In the genomic region with DNA sequence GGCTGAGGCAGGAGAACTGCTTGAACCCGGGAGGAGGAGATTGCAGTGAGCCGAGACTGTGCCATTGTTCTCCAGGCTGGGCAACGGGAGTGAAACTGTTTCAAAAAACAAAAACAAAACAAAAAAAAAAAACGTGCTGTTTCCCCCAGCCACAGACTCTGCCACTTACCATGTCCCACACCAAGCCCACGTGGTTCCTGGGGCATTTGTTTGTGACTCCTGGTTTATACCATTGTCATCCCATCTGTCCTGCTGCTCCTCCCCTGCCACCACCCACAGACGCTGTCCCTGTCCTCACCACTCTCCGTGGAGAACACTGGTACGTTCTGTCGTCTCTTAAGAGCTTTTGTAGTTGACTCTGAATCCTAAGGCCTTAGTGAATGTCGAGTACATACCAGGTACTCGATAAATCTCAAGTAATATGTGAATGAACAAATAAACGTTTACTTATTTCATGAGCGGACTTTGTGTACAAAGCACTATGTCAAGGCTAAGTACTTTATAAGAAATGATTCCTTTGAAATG, we compare ENCODE assay signal across 16 cellular contexts. TPM values are rescaled to one million over a fixed set of nuclear protein-coding genes. Genes with fewer than 3 reads are reported as not detected.
DNase-seq lines count a peak whose midpoint lies in the region; ATAC-seq, FAIRE-seq and TF ChIP-seq lines count a peak whose summit lies in the region.
"Had no signal": no experiment of that assay in that cellular context is flagged by ENCODE, and none has a peak within 500 bp of the region (broad histone marks: within the 10 kb centered on the region; RNA-seq: fewer than 3 reads in every experiment).

No MANE protein-coding gene starts in this region.

- H3K9me1 ChIP-seq in IMR-90 (ENCODE audit: insufficient read depth, low read length) = no peaks in the 10 kb centered on the region

- H3K4me1 ChIP-seq in H9 (ENCODE audit: insufficient read depth, low read length) (no peaks in the 10 kb centered on the region), IMR-90 (ENCODE audit: control insufficient read depth, insufficient read depth, low read length) (peaks cover 4% of the 10 kb centered on the region; the same call in 1 of the 2 replicates), H1 (replicated peaks in 1 of 4; ENCODE audit: control insufficient read depth in 3 of 4, insufficient read depth in 4 of 4, low read length in 3 of 4) (no peaks in the 10 kb centered on the region), lower lobe of right lung (no peaks in the 10 kb centered on the region)
- H3K4me1 ChIP-seq: A549, BE2C had no signal

- in situ Hi-C loops in IMR-90 (cut with MboI; ENCODE audit: low sequenced_read_pairs) = no loop called here
- in situ Hi-C loops in KBM-7 (cut with MboI; ENCODE audit: low pct_unique_long_range_greater_than_20kb, low sequenced_read_pairs) = no loop called here

- H2BK20ac ChIP-seq in H9 (ENCODE audit: low read depth, low read length, poor library complexity, severe bottlenecking) (no peak overlapping the region), IMR-90 (ENCODE audit: low read depth, low read length) (no peak overlapping the region), H1 (ENCODE audit: low read length) (no peak overlapping the region)

- H2BK120ac ChIP-seq in H9 (ENCODE audit: low read depth, low read length, poor library complexity, severe bottlenecking) (no peak overlapping the region), IMR-90 (ENCODE audit: low read depth, low read length) (no peak overlapping the region), H1 (replicated peaks; ENCODE audit: low read depth, low read length) (no peak overlapping the region)

- no peak for FAIRE-seq in H1 (lab: Jason Lieb, UNC)
- FAIRE-seq: A549, GM12892 had no signal

- peaks cover 0 to 2% of the 10 kb centered on the region in 2 experiments; a peak in 1 of 4 replicates for H3K4me1 Mint-ChIP-seq in H9
- H3K4me1 Mint-ChIP-seq: CD4-positive, alpha-beta memory T cell had no signal

- H3K18ac ChIP-seq in H9 (ENCODE audit: insufficient read length, low read depth, low read length) (no peak overlapping the region), IMR-90 (ENCODE audit: low read depth, low read length) (no peak overlapping the region), H1 (ENCODE audit: extremely low read depth, low read length) (no peak overlapping the region)

- H3K4me2 ChIP-seq in H9 (ENCODE audit: insufficient read depth, insufficient read length, low read length) (no peak overlapping the region), IMR-90 (ENCODE audit: low read depth, low read length) (no peak overlapping the region), H1 (ENCODE audit: insufficient read depth in 1 of 2, low read depth in 2 of 2, low read length in 2 of 2) (no peak overlapping the region)
- H3K4me2 ChIP-seq: A549 had no signal

- H3K79me2 ChIP-seq in H9 (ENCODE audit: insufficient read depth, low read length) (no peaks in the 10 kb centered on the region), H1 (ENCODE audit: control insufficient read depth in 1 of 2, insufficient read depth in 2 of 2, low read length in 2 of 2) (no peaks in the 10 kb centered on the region)

- no peak overlapping the region for H2AK9ac ChIP-seq in IMR-90 (replicated peaks; ENCODE audit: low read depth, low read length, poor library complexity)

- H4K91ac ChIP-seq in H9 (ENCODE audit: insufficient read length, low read depth, low read length) = no peak overlapping the region
- H4K91ac ChIP-seq in IMR-90 (ENCODE audit: insufficient read depth, low read depth, low read length) = no peak overlapping the region
- H4K91ac ChIP-seq in H1 (replicated peaks; ENCODE audit: insufficient read length, low read length) = no peak overlapping the region

- H2BK5ac ChIP-seq in H9 (ENCODE audit: insufficient read length, low read length) (no peak overlapping the region), IMR-90 (ENCODE audit: low read depth, low read length, poor library complexity, severe bottlenecking) (no peak overlapping the region), H1 (ENCODE audit: low read depth, low read length) (no peak overlapping the region)

- H3K79me1 ChIP-seq in H9 (ENCODE audit: insufficient read depth, low read depth, low read length, poor library complexity, severe bottlenecking) (no peaks in the 10 kb centered on the region), IMR-90 (ENCODE audit: low read depth in 1 of 2, low read length in 2 of 2) (no peaks in the 10 kb centered on the region), H1 (ENCODE audit: low read depth, low read length) (no peaks in the 10 kb centered on the region)

- TF ChIP-seq RAD21 in IMR-90 (IDR thresholded peaks at IDR 0.05; ENCODE audit: low read length) = no peak
- no peak for TF ChIP-seq RAD21 in H1 (IDR thresholded peaks at IDR 0.05 in 1 of 2, conservative IDR thresholded peaks at IDR 0.05 in 1 of 2; ENCODE audit: low read depth in 2 of 2, low read length in 2 of 2)

- H3K4ac ChIP-seq in H9 (ENCODE audit: low read depth, low read length) (no peak overlapping the region), IMR-90 (ENCODE audit: low read depth, low read length) (no peak overlapping the region), H1 (replicated peaks; ENCODE audit: insufficient read length, low read depth, low read length) (no peak overlapping the region)

- no CpG with 5 or more reads among the region's 13 CpGs for WGBS in H9 (ENCODE audit: extremely low coverage, insufficient read length, low lambda C conversion rate)
- no CpG with 5 or more reads among the region's 13 CpGs for WGBS in IMR-90 (ENCODE audit: extremely low coverage in 2 of 2, insufficient read length in 1 of 2), 2 experiments
- WGBS in H1 (ENCODE audit: extremely low coverage in 1 of 2, insufficient coverage in 1 of 2, insufficient read length in 1 of 2, insufficient replicate concordance in 2 of 2, low coverage in 1 of 2, low lambda C conversion rate in 2 of 2, missing lambda C conversion rate in 1 of 2), 2 experiments = 92% methylated on average over 13 of the region's 13 CpGs; no CpG with 5 or more reads in 1 of the 2 experiments

- H3K56ac ChIP-seq in H9 (ENCODE audit: insufficient read length, low read depth, low read length) (no peak overlapping the region), IMR-90 (ENCODE audit: extremely low read depth, insufficient read depth, low read length) (no peak overlapping the region), H1 (replicated peaks; ENCODE audit: insufficient read length, low read depth, low read length) (no peak overlapping the region)

- no peak overlapping the region for H4K8ac ChIP-seq in H9 (replicated peaks; ENCODE audit: insufficient read length, low read depth, low read length)
- H4K8ac ChIP-seq in IMR-90 (ENCODE audit: low read depth in 2 of 2, low read length in 2 of 2) = no peak overlapping the region
- no peak overlapping the region for H4K8ac ChIP-seq in H1 (ENCODE audit: extremely low read depth, insufficient read depth, low read length)

- intact Hi-C loops in IMR-90 (cut with micrococcal nuclease) = loop anchor here (5.0 kb wide), 1 partner anchor 43 kb away; no protein-coding TSS in a partner anchor
- intact Hi-C loops in lower lobe of right lung (cut with DNase I) = no loop called here

- dilution Hi-C loops in IMR-90 (cut with HindIII; ENCODE audit: low sequenced_read_pairs, unreplicated experiment) = no loop called here

- DNase-seq in H9 (peak; percentile 3), IMR-90 (no peak), H1 (ENCODE audit: low read depth in 1 of 2, low spot score in 2 of 2) (peak in 1 of 2 experiments; percentile 27), lower lobe of right lung (no peak), KBM-7 (no peak), WERI-Rb-1 (no peak)
- DNase-seq: BE2C; CD4-positive, alpha-beta memory T cell; GDM1; GOT3 had no signal

- H3K36me3 ChIP-seq in IMR-90 (ENCODE audit: control insufficient read depth, insufficient read depth, low read length) (no peaks in the 10 kb centered on the region), H1 (ENCODE audit: control insufficient read depth in 2 of 4, insufficient read depth in 4 of 4, low read length in 3 of 4) (no peaks in the 10 kb centered on the region), lower lobe of right lung (no peaks in the 10 kb centered on the region), WERI-Rb-1 (no peaks in the 10 kb centered on the region)
- H3K36me3 ChIP-seq: BE2C had no signal

- H3K4me3 ChIP-seq in IMR-90 (ENCODE audit: insufficient read depth, low read depth, low read length) = no peak overlapping the region
- H3K4me3 ChIP-seq in H1 (ENCODE audit: extremely low read depth in 1 of 4, insufficient read depth in 2 of 4, low read depth in 3 of 4, low read length in 4 of 4) = no peak overlapping the region
- no peak overlapping the region for H3K4me3 ChIP-seq in lower lobe of right lung
- no peak overlapping the region for H3K4me3 ChIP-seq in WERI-Rb-1 (ENCODE audit: low read depth, low read length)
- H3K4me3 ChIP-seq: A549 had no signal

- no TSS peak for BruUV-seq in IMR-90 (replicated peaks; lab: Mats Ljungman, UMichigan)

- H3K9ac ChIP-seq in H9 (ENCODE audit: extremely low read depth, insufficient read length, low read length) (no peak overlapping the region), IMR-90 (ENCODE audit: low read depth, low read length) (no peak overlapping the region), H1 (replicated peaks in 1 of 4; ENCODE audit: extremely low read depth in 1 of 4, low read depth in 3 of 4, low read length in 3 of 4) (no peak overlapping the region)

- H4K20me1 ChIP-seq in H9 (ENCODE audit: control insufficient read depth, insufficient read depth, insufficient read length) = no peaks in the 10 kb centered on the region
- no peaks in the 10 kb centered on the region for H4K20me1 ChIP-seq in IMR-90 (ENCODE audit: insufficient read depth, low read length)
- H4K20me1 ChIP-seq in H1 (replicated peaks in 1 of 2; ENCODE audit: control insufficient read depth in 1 of 2, insufficient read depth in 2 of 2, low read length in 2 of 2) = no peaks in the 10 kb centered on the region

- ATAC-seq in IMR-90 (ENCODE audit: low read depth) (no peak), lower lobe of right lung (peak; percentile 69 to 89), HG02610 (IDR thresholded peaks at IDR 0.05; ENCODE audit: unreplicated experiment) (no peak), GM21447 (IDR thresholded peaks at IDR 0.05; ENCODE audit: unreplicated experiment) (no peak)
- ATAC-seq: A549, HCT116 had no signal

- TF ChIP-seq EP300 in H1 (IDR thresholded peaks at IDR 0.05; ENCODE audit: borderline replicate concordance in 1 of 2, low read depth in 2 of 2, low read length in 2 of 2) = no peak

- no peaks in the 10 kb centered on the region; a peak in 1 of 7 replicates for H3K36me3 Mint-ChIP-seq in H9 (ENCODE audit: insufficient read depth in 1 of 3, low read depth in 3 of 3)
- H3K36me3 Mint-ChIP-seq: CD4-positive, alpha-beta memory T cell had no signal

- no peak overlapping the region for H2BK15ac ChIP-seq in H9 (ENCODE audit: low read depth, low read length)
- H2BK15ac ChIP-seq in IMR-90 (ENCODE audit: low read depth, low read length) = 0 out of 3 replicates have a peak overlapping the region, but pooled peaks have one; percentile 88
- 0 out of 2 replicates have a peak overlapping the region, but pooled peaks have one; percentile 92 for H2BK15ac ChIP-seq in H1 (ENCODE audit: low read length)

- H3K23ac ChIP-seq in H9 (ENCODE audit: insufficient read length, low read depth, low read length) = no peak overlapping the region
- no peak overlapping the region for H3K23ac ChIP-seq in IMR-90 (ENCODE audit: low read depth, low read length)
- H3K23ac ChIP-seq in H1 (ENCODE audit: insufficient read length) = no peak overlapping the region

- H3T11ph ChIP-seq in H9 (ENCODE audit: low read length) = no peak overlapping the region

- no peaks in the 10 kb centered on the region for H3K9me3 Mint-ChIP-seq in H9
- H3K9me3 Mint-ChIP-seq: CD4-positive, alpha-beta memory T cell had no signal

- H3K9me3 ChIP-seq in H9 (ENCODE audit: control insufficient read depth, low read depth, low read length) (no peaks in the 10 kb centered on the region), IMR-90 (ENCODE audit: control insufficient read depth, insufficient read depth, low read length) (no peaks in the 10 kb centered on the region), H1 (ENCODE audit: insufficient read depth in 2 of 2, low read depth in 1 of 2, low read length in 1 of 2) (no peaks in the 10 kb centered on the region), lower lobe of right lung (no peaks in the 10 kb centered on the region), WERI-Rb-1 (ENCODE audit: severe bottlenecking) (no peaks in the 10 kb centered on the region)
- H3K9me3 ChIP-seq: A549, BE2C had no signal

- no peak overlapping the region for H2AK5ac ChIP-seq in H9 (ENCODE audit: insufficient read length, low read length)
- peak overlapping the region; percentile 81; the same call in 1 of the 2 replicates for H2AK5ac ChIP-seq in IMR-90 (ENCODE audit: low read depth, low read length)
- no peak overlapping the region for H2AK5ac ChIP-seq in H1 (ENCODE audit: low read depth, low read length)

- no peaks in the 10 kb centered on the region for H3K23me2 ChIP-seq in H9 (ENCODE audit: insufficient read length, low read depth, low read length, poor library complexity, severe bottlenecking)
- no peaks in the 10 kb centered on the region for H3K23me2 ChIP-seq in H1 (ENCODE audit: low read depth, low read length)

- TF ChIP-seq POLR2A in IMR-90 (IDR thresholded peaks at IDR 0.05; ENCODE audit: low read depth, low read length) = no peak
- no peak for TF ChIP-seq POLR2A in H1 (IDR thresholded peaks at IDR 0.05; ENCODE audit: control extremely low read depth in 1 of 2, low read depth in 2 of 2, low read length in 2 of 2)

- H2AFZ ChIP-seq in H9 (ENCODE audit: low read length) (no peak overlapping the region), IMR-90 (replicated peaks; ENCODE audit: low read length, poor library complexity) (no peak overlapping the region), H1 (ENCODE audit: low read length) (peak overlapping the region; percentile 22; the same call in 1 of the 2 replicates)

- H3K27ac Mint-ChIP-seq in H9 = peak overlapping the region in 2 of 3 experiments; percentile 35 to 37; a peak in 2 of 7 replicates
- H3K27ac Mint-ChIP-seq: CD4-positive, alpha-beta memory T cell had no signal

- POLR2A ChIA-PET in IMR-90 (lab: Charles Lee; ENCODE audit: unreplicated experiment) = no interaction called here
- POLR2A ChIA-PET in H1 (lab: Charles Lee; ENCODE audit: partially characterized antibody) = interaction anchor here (1.5 kb wide), 1 partner anchor 12 kb away, joined by 5 read pairs; no protein-coding TSS in a partner anchor

- H3K27me3 Mint-ChIP-seq in H9 (ENCODE audit: low read depth) = no peaks in the 10 kb centered on the region; the same call in 1 of the 2 replicates

- TF ChIP-seq CTCF in H9 (conservative IDR thresholded peaks at IDR 0.05) = no peak
- no peak for TF ChIP-seq CTCF in IMR-90 (conservative IDR thresholded peaks at IDR 0.05; ENCODE audit: low read depth, low read length)
- TF ChIP-seq CTCF in H1 (IDR thresholded peaks at IDR 0.05; ENCODE audit: control extremely low read depth in 1 of 3, insufficient read depth in 1 of 3, low read depth in 1 of 3, low read length in 3 of 3) = no peak
- no peak for TF ChIP-seq CTCF in lower lobe of right lung (IDR thresholded peaks at IDR 0.05)
- no peak for TF ChIP-seq CTCF in WERI-Rb-1 (IDR thresholded peaks at IDR 0.05; ENCODE audit: low read depth, low read length)

- H3K27me3 ChIP-seq in H9 (ENCODE audit: insufficient read depth, low read length) (no peaks in the 10 kb centered on the region), IMR-90 (ENCODE audit: control insufficient read depth, insufficient read depth, low read length) (0 out of 2 replicates have a peak, but pooled peaks cover 2% of the 10 kb centered on the region), H1 (replicated peaks in 1 of 4; ENCODE audit: control insufficient read depth in 3 of 4, extremely low read depth in 1 of 4, insufficient read depth in 3 of 4, low read length in 3 of 4) (no peaks in the 10 kb centered on the region), lower lobe of right lung (ENCODE audit: low read depth) (no peaks in the 10 kb centered on the region), WERI-Rb-1 (ENCODE audit: insufficient read depth, low read depth, severe bottlenecking) (no peaks in the 10 kb centered on the region)
- H3K27me3 ChIP-seq: BE2C had no signal

- no peak overlapping the region for H3K4me3 Mint-ChIP-seq in H9
- H3K4me3 Mint-ChIP-seq: CD4-positive, alpha-beta memory T cell had no signal

- H3K14ac ChIP-seq in H9 (ENCODE audit: insufficient read depth, low read length) = no peak overlapping the region
- H3K14ac ChIP-seq in IMR-90 (replicated peaks; ENCODE audit: low read depth, low read length) = no peak overlapping the region
- H3K14ac ChIP-seq in H1 (ENCODE audit: insufficient read length) = no peak overlapping the region

- H3K27ac ChIP-seq in H9 (ENCODE audit: insufficient read length, low read depth, low read length) (no peak overlapping the region), IMR-90 (ENCODE audit: insufficient read depth, low read length) (no peak overlapping the region), H1 (ENCODE audit: low read depth, low read length) (no peak overlapping the region), lower lobe of right lung (no peak overlapping the region), WERI-Rb-1 (no peak overlapping the region)
- H3K27ac ChIP-seq: A549, C4-2B had no signal

- no peak overlapping the region for H4K5ac ChIP-seq in H9 (ENCODE audit: insufficient read length, low read depth, low read length)
- H4K5ac ChIP-seq in IMR-90 (ENCODE audit: low read depth, low read length) = no peak overlapping the region
- no peak overlapping the region for H4K5ac ChIP-seq in H1 (ENCODE audit: insufficient read length, low read depth, low read length)

- CTCF ChIA-PET in IMR-90 (lab: Yijun Ruan, JAX) = interaction anchor here (0.9 kb wide), 1 partner anchor 8 kb away, joined by 3 read pairs; no protein-coding TSS in a partner anchor
- CTCF ChIA-PET in H1 (lab: Charles Lee; ENCODE audit: partially characterized antibody) = no interaction called here

- H2BK12ac ChIP-seq in H9 (ENCODE audit: insufficient read length, low read depth, low read length) = no peak overlapping the region
- no peak overlapping the region for H2BK12ac ChIP-seq in H1 (ENCODE audit: low read depth, low read length)

RNA-seq across cellular contexts. Expression of gene KIF13A, which starts 48.0 kb away (rescaled TPM):
- total RNA-seq in H9 (2021) = 38.2 and 43.1 TPM in 2 replicates
- 51.8 and 53.0 TPM in 2 replicates for total RNA-seq in IMR-90 (2012; rRNA removed)
- 22.5 and 23.3 TPM in 2 replicates for polyA plus RNA-seq in IMR-90 (2012; rRNA removed)
- polyA plus RNA-seq in IMR-90 (2012; cell fraction: cytosol; rRNA removed) = 8.8 and 10.9 TPM in 2 replicates
- polyA plus RNA-seq in IMR-90 (2012; cell fraction: nucleus; rRNA removed; ENCODE audit: low replicate concordance) = 8.3 and 25.8 TPM in 2 replicates
- 40.8 and 43.3 TPM in 2 replicates for total RNA-seq in H1 (2021; fragmentation: NEBNext Ultra II Directional; extraction: Animal tissue kit (Norgen Biotek cat#: 25700))
- polyA plus RNA-seq in H1 (2011; rRNA removed) = 10.4 and 14.7 TPM in 2 replicates
- 18.0 TPM for polyA plus RNA-seq in H1 (2011; cell fraction: cytosol; rRNA removed)
- polyA plus RNA-seq in H1 (2011; cell fraction: nucleus; rRNA removed) = 20.1 TPM
- polyA plus RNA-seq in H1 (2012, experiment 1 of 2) = 20.9 to 26.8 TPM (median 23.9 TPM) in 4 replicates
- 4.9 TPM for polyA plus RNA-seq in H1 (2012, experiment 2 of 2)
- polyA plus RNA-seq in H1 (2013, experiment 1 of 2) = 14.8 TPM
- 14.9 TPM for polyA plus RNA-seq in H1 (2013, experiment 2 of 2)
- polyA minus RNA-seq in H1 (2011; rRNA and poly(A)+ RNA removed) = 30.6 and 36.4 TPM in 2 replicates
- 24.3 TPM for polyA minus RNA-seq in H1 (2011; cell fraction: cytosol; rRNA and poly(A)+ RNA removed)
- 37.2 TPM for polyA minus RNA-seq in H1 (2011; cell fraction: nucleus; rRNA and poly(A)+ RNA removed)
- total RNA-seq in lower lobe of right lung = 55.2 TPM

Comparison
In these comparisons a context has a peak if more than half of its experiments do, and no peak if none do; other contexts are left out.
1. ATAC-seq: peak in lower lobe of right lung (2 of 2); none in IMR-90 (single experiment), HG02610 (single experiment) and GM21447 (single experiment).